Comparison of ENCODE assay signal across 15 cellular contexts in genomic region chr11:13174090-13174489, GRCh38.
DNase-seq lines count a peak whose midpoint lies in the region; TF ChIP-seq lines count a peak whose summit lies in the region.
"Had no signal": no experiment of that assay in that cellular context is flagged by ENCODE, and none has a peak within 500 bp of the region (broad histone marks: within the 10 kb centered on the region; RNA-seq: fewer than 3 reads in every experiment).

No MANE protein-coding gene starts in this region.

- peak; percentile 4 for DNase-seq in NCI-H2171 treated with DMSO at 0.1 percent for 48 hours (lab: John Stamatoyannopoulos, UW)
- no peak for DNase-seq in NCI-H2171 (lab: John Stamatoyannopoulos, UW)
- DNase-seq in RPMI7951 (ENCODE audit: low read depth), result peak; percentile 18
- peak; percentile 7 for DNase-seq in fibroblast of villous mesenchyme (ENCODE audit: low read depth)
- no peak for DNase-seq in Ammon's horn (ENCODE audit: low spot score)
- DNase-seq in midbrain (lab: John Stamatoyannopoulos, UW), result no peak
- no peak for DNase-seq in SKM-1 (lab: John Stamatoyannopoulos, UW; ENCODE audit: unreplicated experiment)
- DNase-seq: CD8-positive, alpha-beta T cell; COR-L47; DMS 273 treated with DMSO at 0.1 percent for 48 hours; KBM-7 had no signal

- TF ChIP-seq CTCF in fibroblast of villous mesenchyme (IDR thresholded peaks at IDR 0.05; ENCODE audit: insufficient read depth, low read depth, low read length), result no peak

- H3K4me3 ChIP-seq in fibroblast of villous mesenchyme (ENCODE audit: low read depth, low read length), result no peak overlapping the region
- H3K4me3 ChIP-seq: A549; BLaER1 treated with 17β-estradiol and CSF1 and Interleukin-3, amounts not matched to agents 10 nM and 100 nM; GM23248; HAP-1 had no signal

Comparison
In these comparisons a context has a peak if more than half of its experiments do, and no peak if none do; other contexts are left out.
1. DNase-seq: peak in NCI-H2171 treated with DMSO at 0.1 percent for 48 hours (single experiment), RPMI7951 (single experiment) and fibroblast of villous mesenchyme (single experiment); none in NCI-H2171 (single experiment), Ammon's horn (single experiment), midbrain (single experiment) and SKM-1 (single experiment).